14 cellular contexts compared by ENCODE assay signal in genomic region chr15:60740787-60741354, GRCh38.
DNase-seq lines count a peak whose midpoint lies in the region; ATAC-seq and TF ChIP-seq lines count a peak whose summit lies in the region.
"Had no signal": no experiment of that assay in that cellular context is flagged by ENCODE, and none has a peak within 500 bp of the region (broad histone marks: within the 10 kb centered on the region; RNA-seq: fewer than 3 reads in every experiment).

No MANE protein-coding gene starts in this region.

- no peaks in the 10 kb centered on the region for H3K36me3 ChIP-seq in left lung
- H3K36me3 ChIP-seq: left ventricle myocardium inferior had no signal

- H3K36me3 Mint-ChIP-seq in activated naive CD8-positive, alpha-beta T cell treated with anti-CD3 and anti-CD28 coated beads, Interleukin-2, amount 50 U/mL, for 24 hours (ENCODE audit: low read depth) = peaks cover 2% of the 10 kb centered on the region
- peaks cover 5% of the 10 kb centered on the region for H3K36me3 Mint-ChIP-seq in activated naive CD8-positive, alpha-beta T cell treated with anti-CD3 and anti-CD28 coated beads for 36 hours
- H3K36me3 Mint-ChIP-seq: activated naive CD8-positive, alpha-beta T cell treated with anti-CD3 and anti-CD28 coated beads, Interleukin-2, amount 10 ng/mL, durations not matched to agents 7 days and 5 days had no signal

- no peak overlapping the region for H3K4me3 Mint-ChIP-seq in activated naive CD8-positive, alpha-beta T cell treated with anti-CD3 and anti-CD28 coated beads, Interleukin-2, amount 50 U/mL, for 24 hours
- H3K4me3 Mint-ChIP-seq in activated naive CD8-positive, alpha-beta T cell treated with anti-CD3 and anti-CD28 coated beads for 36 hours = no peak overlapping the region
- H3K4me3 Mint-ChIP-seq: activated naive CD8-positive, alpha-beta T cell treated with anti-CD3 and anti-CD28 coated beads, Interleukin-2, amount 10 ng/mL, durations not matched to agents 7 days and 5 days; naive thymus-derived CD8-positive, alpha-beta T cell had no signal

- intact Hi-C loops in left lung (cut with DNase I) = no loop called here

- H3K27me3 ChIP-seq in left lung = no peaks in the 10 kb centered on the region

- no peak overlapping the region for H3K4me3 ChIP-seq in left lung
- H3K4me3 ChIP-seq: left ventricle myocardium inferior had no signal

- ATAC-seq in activated naive CD8-positive, alpha-beta T cell treated with anti-CD3 and anti-CD28 coated beads, Interleukin-2, amount 50 U/mL, for 24 hours = peak; percentile 65
- ATAC-seq in left lung = peak; percentile 12
- ATAC-seq in HG02610 (IDR thresholded peaks at IDR 0.05; ENCODE audit: unreplicated experiment) = no peak

- no peaks in the 10 kb centered on the region for H3K27me3 Mint-ChIP-seq in activated naive CD8-positive, alpha-beta T cell treated with anti-CD3 and anti-CD28 coated beads, Interleukin-2, amount 50 U/mL, for 24 hours
- H3K27me3 Mint-ChIP-seq in activated naive CD8-positive, alpha-beta T cell treated with anti-CD3 and anti-CD28 coated beads for 36 hours = no peaks in the 10 kb centered on the region
- H3K27me3 Mint-ChIP-seq: activated naive CD8-positive, alpha-beta T cell treated with anti-CD3 and anti-CD28 coated beads, Interleukin-2, amount 10 ng/mL, durations not matched to agents 7 days and 5 days; naive thymus-derived CD8-positive, alpha-beta T cell had no signal

- H3K9me3 ChIP-seq in left lung = peaks cover 0 to 3% of the 10 kb centered on the region in 2 donors

- no peak for TF ChIP-seq CTCF in left lung (IDR thresholded peaks at IDR 0.05)

- no peak overlapping the region for H3K27ac Mint-ChIP-seq in activated naive CD8-positive, alpha-beta T cell treated with anti-CD3 and anti-CD28 coated beads, Interleukin-2, amount 50 U/mL, for 24 hours
- H3K27ac Mint-ChIP-seq in activated naive CD8-positive, alpha-beta T cell treated with anti-CD3 and anti-CD28 coated beads for 36 hours = no peak overlapping the region
- H3K27ac Mint-ChIP-seq: activated naive CD8-positive, alpha-beta T cell treated with anti-CD3 and anti-CD28 coated beads, Interleukin-2, amount 10 ng/mL, durations not matched to agents 7 days and 5 days had no signal

- H3K9me3 Mint-ChIP-seq in activated naive CD8-positive, alpha-beta T cell treated with anti-CD3 and anti-CD28 coated beads, Interleukin-2, amount 50 U/mL, for 24 hours = peaks cover 2% of the 10 kb centered on the region
- peaks cover 7% of the 10 kb centered on the region for H3K9me3 Mint-ChIP-seq in activated naive CD8-positive, alpha-beta T cell treated with anti-CD3 and anti-CD28 coated beads for 36 hours

- peaks cover 16% of the 10 kb centered on the region for H3K4me1 Mint-ChIP-seq in activated naive CD8-positive, alpha-beta T cell treated with anti-CD3 and anti-CD28 coated beads, Interleukin-2, amount 50 U/mL, for 24 hours
- peaks cover 13% of the 10 kb centered on the region for H3K4me1 Mint-ChIP-seq in activated naive CD8-positive, alpha-beta T cell treated with anti-CD3 and anti-CD28 coated beads for 36 hours

- no peaks in the 10 kb centered on the region for H3K4me1 ChIP-seq in left lung
- H3K4me1 ChIP-seq: left ventricle myocardium inferior had no signal

- no peak overlapping the region for H3K27ac ChIP-seq in left lung
- H3K27ac ChIP-seq: left ventricle myocardium inferior had no signal

- no peak for DNase-seq in activated naive CD8-positive, alpha-beta T cell treated with anti-CD3 and anti-CD28 coated beads, Interleukin-2, amount 50 U/mL, for 24 hours
- DNase-seq in activated naive CD8-positive, alpha-beta T cell treated with anti-CD3 and anti-CD28 coated beads for 36 hours = no peak
- DNase-seq in amniotic epithelial cell (ENCODE audit: low read depth) (peak; percentile 98), left lung (no peak), NCI-H510A (lab: John Stamatoyannopoulos, UW) (no peak), NCI-H146 treated with DMSO at 0.1 percent for 48 hours (lab: John Stamatoyannopoulos, UW; ENCODE audit: unreplicated experiment) (no peak), NOMO-1 (lab: John Stamatoyannopoulos, UW; ENCODE audit: unreplicated experiment in 2 of 2) (no peak)
- DNase-seq: activated naive CD8-positive, alpha-beta T cell treated with anti-CD3 and anti-CD28 coated beads, Interleukin-2, amount 10 ng/mL, durations not matched to agents 7 days and 5 days; DMS153; hypothalamus; left ventricle myocardium inferior; T-helper 1 cell had no signal
